17 cellular contexts compared by ENCODE assay signal in genomic region chr6:140912686-140913085, GRCh38.
"Had no signal": no experiment of that assay in that cellular context is flagged by ENCODE, and none has a peak within 500 bp of the region (broad histone marks: within the 10 kb centered on the region; RNA-seq: fewer than 3 reads in every experiment).

No MANE protein-coding gene starts in this region.

- H3K4me1 ChIP-seq: ascending aorta, foreskin keratinocyte, upper lobe of right lung had no signal

- H3K27me3 ChIP-seq: ascending aorta, cardiac muscle cell, esophagus muscularis mucosa, foreskin keratinocyte, upper lobe of right lung had no signal

- H3K4me3 ChIP-seq: ascending aorta, cardiac muscle cell, esophagus muscularis mucosa, mucosa of descending colon, psoas muscle, upper lobe of right lung had no signal

- H3K36me3 ChIP-seq: ascending aorta, cardiac muscle cell, esophagus muscularis mucosa, upper lobe of right lung, WERI-Rb-1 had no signal

- DNase-seq: activated CD4-positive, alpha-beta T cell treated with anti-CD3 and anti-CD28 coated beads for 4 hours; activated naive CD4-positive, alpha-beta T cell treated with Interleukin-2 at 50 U/mL for 16 hours; activated naive CD8-positive, alpha-beta T cell treated with anti-CD3 and anti-CD28 coated beads, Interleukin-2, amount 50 U/mL, for 24 hours; foreskin keratinocyte; head of caudate nucleus; mammary epithelial cell; mucosa of descending colon; naive thymus-derived CD8-positive, alpha-beta T cell; occipital lobe; psoas muscle; stimulated activated CD4-positive, alpha-beta T cell treated with anti-CD3 and anti-CD28 coated beads, Interleukin-4, amount 100 ng/mL, for 1 hour; upper lobe of right lung; WERI-Rb-1 had no signal

- ATAC-seq: activated naive CD8-positive, alpha-beta T cell treated with anti-CD3 and anti-CD28 coated beads, Interleukin-2, amount 50 U/mL, for 24 hours; foreskin keratinocyte; left lobe of liver; mucosa of descending colon; naive thymus-derived CD8-positive, alpha-beta T cell; psoas muscle; upper lobe of right lung had no signal

- H3K9me3 ChIP-seq: ascending aorta, mucosa of descending colon, psoas muscle, upper lobe of right lung had no signal

- H3K27ac ChIP-seq: ascending aorta, cardiac muscle cell, esophagus muscularis mucosa, foreskin keratinocyte, psoas muscle, upper lobe of right lung, WERI-Rb-1 had no signal
